1 cellular context compared by ENCODE assay signal in genomic region chrX:71637253-71637618, GRCh38.
TF ChIP-seq lines count a peak whose summit lies in the region.

No MANE protein-coding gene starts in this region.

TF ChIP-seq in IMR-90, 13 proteins besides CTCF, POLR2A, EP300 and RAD21 (continued from another document):
- no peak for TF ChIP-seq ELK1 (IDR thresholded peaks at IDR 0.05; ENCODE audit: borderline replicate concordance, low read depth, low read length)
